In the genomic region with DNA sequence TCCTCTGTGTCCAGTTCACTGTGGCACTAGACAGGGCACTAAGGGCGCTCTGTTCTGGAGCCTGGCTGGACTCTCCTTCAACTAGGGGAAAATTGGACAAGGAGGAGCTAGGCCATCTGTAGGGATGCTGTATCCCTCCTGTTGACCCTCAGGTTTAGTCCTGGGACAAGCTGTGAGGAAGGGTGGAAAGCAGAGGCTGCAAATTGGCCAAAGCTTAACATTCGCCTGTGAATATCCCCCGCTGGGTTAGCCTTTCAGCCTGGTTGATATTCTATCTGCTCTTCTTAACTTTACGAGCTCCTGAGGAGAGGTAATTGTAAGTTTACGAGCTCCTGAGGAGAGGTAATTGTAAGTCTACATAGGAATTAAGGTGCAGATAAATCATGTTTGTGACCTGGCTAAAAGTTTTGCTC, we compare ENCODE assay signal across 1 cellular context.
TF ChIP-seq lines count a peak whose summit lies in the region.

No MANE protein-coding gene starts in this region.

TF ChIP-seq in HEK293, 187 proteins besides CTCF, POLR2A, EP300 and RAD21 (continued from another document):
- peak; percentile 21; the same call in 1 of the 2 replicates for TF ChIP-seq ZNF398 (tag by site-specific recombination; IDR thresholded peaks at IDR 0.05)
- TF ChIP-seq, protein P1, sequence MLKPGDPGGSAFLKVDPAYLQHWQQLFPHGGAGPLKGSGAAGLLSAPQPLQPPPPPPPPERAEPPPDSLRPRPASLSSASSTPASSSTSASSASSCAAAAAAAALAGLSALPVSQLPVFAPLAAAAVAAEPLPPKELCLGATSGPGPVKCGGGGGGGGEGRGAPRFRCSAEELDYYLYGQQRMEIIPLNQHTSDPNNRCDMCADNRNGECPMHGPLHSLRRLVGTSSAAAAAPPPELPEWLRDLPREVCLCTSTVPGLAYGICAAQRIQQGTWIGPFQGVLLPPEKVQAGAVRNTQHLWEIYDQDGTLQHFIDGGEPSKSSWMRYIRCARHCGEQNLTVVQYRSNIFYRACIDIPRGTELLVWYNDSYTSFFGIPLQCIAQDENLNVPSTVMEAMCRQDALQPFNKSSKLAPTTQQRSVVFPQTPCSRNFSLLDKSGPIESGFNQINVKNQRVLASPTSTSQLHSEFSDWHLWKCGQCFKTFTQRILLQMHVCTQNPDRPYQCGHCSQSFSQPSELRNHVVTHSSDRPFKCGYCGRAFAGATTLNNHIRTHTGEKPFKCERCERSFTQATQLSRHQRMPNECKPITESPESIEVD (tag by site-specific recombination; IDR thresholded peaks at IDR 0.05), result peak; percentile 99
- peak; percentile 83 for TF ChIP-seq ZNF600 (tag by site-specific recombination; IDR thresholded peaks at IDR 0.05)
- no peak for TF ChIP-seq ZNF169 (tag by site-specific recombination; IDR thresholded peaks at IDR 0.05)
- TF ChIP-seq RBAK (tag by site-specific recombination; IDR thresholded peaks at IDR 0.05), result no peak
- no peak for TF ChIP-seq SCRT2 (tag by site-specific recombination; IDR thresholded peaks at IDR 0.05)
- 0 out of 2 replicates have a peak, but pooled peaks have one; percentile 37 for TF ChIP-seq ZBTB17 (tag by site-specific recombination; IDR thresholded peaks at IDR 0.05)
- peak; percentile 64; the same call in 1 of the 2 replicates for TF ChIP-seq ZNF37A (tag by site-specific recombination; IDR thresholded peaks at IDR 0.05)
- TF ChIP-seq KLF8 (tag by site-specific recombination; IDR thresholded peaks at IDR 0.05), result peak; percentile 82
- no peak for TF ChIP-seq ZFP3 (tag by site-specific recombination; IDR thresholded peaks at IDR 0.05; ENCODE audit: low read depth)
- no peak for TF ChIP-seq ZNF626 (tag by site-specific recombination; IDR thresholded peaks at IDR 0.05)
- no peak for TF ChIP-seq PBX3 (CRISPR knock-in tag; IDR thresholded peaks at IDR 0.05)
- TF ChIP-seq ZEB2 (tag by site-specific recombination; IDR thresholded peaks at IDR 0.05), result no peak
- no peak for TF ChIP-seq ZNF211 (tag by site-specific recombination; IDR thresholded peaks at IDR 0.05; ENCODE audit: low read depth)
